Comparison of ENCODE assay signal across 11 cellular contexts in genomic region chr10:110569120-110569519, GRCh38. TPM values are rescaled to one million over a fixed set of nuclear protein-coding genes. Genes with fewer than 3 reads are reported as not detected.
DNase-seq lines count a peak whose midpoint lies in the region; ATAC-seq and TF ChIP-seq lines count a peak whose summit lies in the region.
"Had no signal": no experiment of that assay in that cellular context is flagged by ENCODE, and none has a peak within 500 bp of the region (broad histone marks: within the 10 kb centered on the region; RNA-seq: fewer than 3 reads in every experiment).

No MANE protein-coding gene starts in this region.

- peaks cover 62% of the 10 kb centered on the region for H4K20me1 ChIP-seq in Loucy (ENCODE audit: insufficient read depth, low read length, poor library complexity, severe bottlenecking)

- peak overlapping the region; percentile 88 for H3K4me2 ChIP-seq in Loucy (ENCODE audit: low read depth, low read length, poor library complexity, severe bottlenecking)

- no peaks in the 10 kb centered on the region for H3K9me2 ChIP-seq in Loucy (replicated peaks; ENCODE audit: low read depth, low read length)

- H3K36me3 Mint-ChIP-seq in Caco-2 (ENCODE audit: insufficient read depth, unreplicated experiment) (peaks cover 38% of the 10 kb centered on the region), natural killer cell (no peaks in the 10 kb centered on the region)
- H3K36me3 Mint-ChIP-seq in central memory CD8-positive, alpha-beta T cell (ENCODE audit: insufficient read depth), result peaks cover 10% of the 10 kb centered on the region

- intact Hi-C loops in Caco-2 (cut with micrococcal nuclease; ENCODE audit: unreplicated experiment) (loop anchor here (5.0 kb wide), 2 partner anchors 33 to 362 kb away; partner anchors contain the start of gene MXI1), natural killer cell (cut with micrococcal nuclease) (loop anchor here (5.0 kb wide), 1 partner anchor 432 kb away; no protein-coding TSS in a partner anchor)

- H3K27me3 Mint-ChIP-seq in Caco-2 (ENCODE audit: insufficient read depth, unreplicated experiment), result no peaks in the 10 kb centered on the region
- peaks cover 8% of the 10 kb centered on the region for H3K27me3 Mint-ChIP-seq in central memory CD8-positive, alpha-beta T cell
- H3K27me3 Mint-ChIP-seq in natural killer cell (ENCODE audit: low read depth in 2 of 2), result peaks cover 4 to 6% of the 10 kb centered on the region in 2 donors

- H3K4me1 ChIP-seq in Caco-2 (peaks cover 30% of the 10 kb centered on the region), Loucy (ENCODE audit: insufficient read depth, low read length, poor library complexity, severe bottlenecking) (peaks cover 44% of the 10 kb centered on the region)

- DNase-seq in Caco-2 (no peak), natural killer cell (no peak), NCI-H524 treated with DMSO at 0.1 percent for 48 hours (lab: John Stamatoyannopoulos, UW) (no peak), KG1 (lab: John Stamatoyannopoulos, UW) (no peak)
- no peak for DNase-seq in central memory CD8-positive, alpha-beta T cell (ENCODE audit: low spot score in 2 of 2)
- no peak for DNase-seq in stimulated activated naive CD4-positive, alpha-beta T cell treated with Interleukin-2 at 50 U/mL for 16 hours (lab: John Stamatoyannopoulos, UW)
- DNase-seq: activated CD4-positive, alpha-beta T cell treated with anti-CD3 and anti-CD28 coated beads for 1 hour; NCI-H1105 treated with DMSO at 0.1 percent for 48 hours; upper lobe of left lung had no signal

- BruUV-seq in Caco-2 (replicated peaks; lab: Mats Ljungman, UMichigan), result TSS peak; percentile 29

- no peak overlapping the region for H3K27ac Mint-ChIP-seq in Caco-2 (ENCODE audit: unreplicated experiment)
- H3K27ac Mint-ChIP-seq in central memory CD8-positive, alpha-beta T cell (ENCODE audit: low read depth), result no peak overlapping the region
- H3K27ac Mint-ChIP-seq in natural killer cell, result peak overlapping the region; percentile 96 to 99

- H3K9ac ChIP-seq in Loucy (ENCODE audit: low read depth, low read length, poor library complexity, severe bottlenecking), result peak overlapping the region; percentile 87

- peaks cover 72% of the 10 kb centered on the region for H3K79me2 ChIP-seq in Loucy (ENCODE audit: insufficient read depth, low read length)

- H3K9me3 ChIP-seq in Caco-2 (no peaks in the 10 kb centered on the region), Loucy (ENCODE audit: insufficient read depth, low read depth, low read length) (no peaks in the 10 kb centered on the region)
- H3K9me3 ChIP-seq: upper lobe of left lung had no signal

- H3K4me3 Mint-ChIP-seq in Caco-2 (ENCODE audit: unreplicated experiment) (peak overlapping the region; percentile 90), natural killer cell (peak overlapping the region; percentile 94)
- H3K4me3 Mint-ChIP-seq in central memory CD8-positive, alpha-beta T cell, result peak overlapping the region; percentile 98

- POLR2A ChIA-PET in Caco-2 (lab: Charles Lee), result interaction anchor here (0.7 kb wide), 1 partner anchor 68 kb away, joined by 6 read pairs; no protein-coding TSS in a partner anchor

- H3K4me3 ChIP-seq in Caco-2 (ENCODE audit: low read depth, low read length) (peak overlapping the region; percentile 82; the same call in 1 of the 2 replicates), Loucy (ENCODE audit: low read length, poor library complexity, severe bottlenecking) (peak overlapping the region; percentile 88)

- no peak overlapping the region for H2AFZ ChIP-seq in Loucy (ENCODE audit: low read length)

- TF ChIP-seq CTCF in Caco-2 (IDR thresholded peaks at IDR 0.05; ENCODE audit: insufficient read depth in 1 of 2, low read depth in 1 of 2, low read length in 1 of 2, severe bottlenecking in 1 of 2, unreplicated experiment in 1 of 2) (no peak), Loucy (conservative IDR thresholded peaks at IDR 0.05; ENCODE audit: low read length) (no peak), natural killer cell (IDR thresholded peaks at IDR 0.05) (no peak)

- CTCF ChIA-PET in Caco-2 (lab: Charles Lee), result interaction anchor here (0.7 to 1.0 kb wide), 2 partner anchors 22 to 215 kb away, joined by 3 to 4 read pairs; no protein-coding TSS in a partner anchor

- ATAC-seq in central memory CD8-positive, alpha-beta T cell (replicated peaks; ENCODE audit: extremely low read depth, poor library complexity, severe bottlenecking), result no peak
- ATAC-seq in natural killer cell, result no peak
- no peak for ATAC-seq in GM21737 (IDR thresholded peaks at IDR 0.05; ENCODE audit: unreplicated experiment)

- H3F3A ChIP-seq in Loucy (ENCODE audit: low read depth), result no peaks in the 10 kb centered on the region

- no peaks in the 10 kb centered on the region for H3K27me3 ChIP-seq in Caco-2 (replicated peaks; ENCODE audit: control insufficient read depth, insufficient read depth, low read length)
- H3K27me3 ChIP-seq in Loucy (ENCODE audit: insufficient read depth, low read length, poor library complexity, severe bottlenecking), result no peaks in the 10 kb centered on the region
- H3K27me3 ChIP-seq: upper lobe of left lung had no signal

- H3K9me3 Mint-ChIP-seq in Caco-2 (ENCODE audit: unreplicated experiment) (no peaks in the 10 kb centered on the region), natural killer cell (no peaks in the 10 kb centered on the region)
- no peaks in the 10 kb centered on the region for H3K9me3 Mint-ChIP-seq in central memory CD8-positive, alpha-beta T cell

- no peaks in the 10 kb centered on the region; the same call in 1 of the 2 replicates for H3K36me3 ChIP-seq in Caco-2 (ENCODE audit: control insufficient read depth, insufficient read depth, low read length)
- H3K36me3 ChIP-seq in Loucy (ENCODE audit: insufficient read depth, low read length), result peaks cover under 1% of the 10 kb centered on the region; the same call in 1 of the 2 replicates
- H3K36me3 ChIP-seq: upper lobe of left lung had no signal

- H3K4me1 Mint-ChIP-seq in Caco-2 (ENCODE audit: low read depth, unreplicated experiment), result peaks cover 19% of the 10 kb centered on the region
- peaks cover 36% of the 10 kb centered on the region for H3K4me1 Mint-ChIP-seq in central memory CD8-positive, alpha-beta T cell
- H3K4me1 Mint-ChIP-seq in natural killer cell, result peaks cover 47% of the 10 kb centered on the region in 2 donors

RNA-seq across cellular contexts. Expression of gene SMC3, which starts 1.6 kb away (rescaled TPM):
- total RNA-seq in Caco-2 (2022) (91.4 and 95.7 TPM in 2 replicates), natural killer cell (10 to 100 TPM; 36.6 to 38.5 (median 37.8) TPM)

Comparison
In these comparisons a context has a peak if more than half of its experiments do, and no peak if none do; other contexts are left out.
1. H3K27ac Mint-ChIP-seq: peak in natural killer cell (2 of 2); none in Caco-2 (single experiment) and central memory CD8-positive, alpha-beta T cell (single experiment).
2. Peak in every context shown above with its lines, with median percentiles within 50 percentile points of each other: H3K4me3 Mint-ChIP-seq.